In the genomic region with DNA sequence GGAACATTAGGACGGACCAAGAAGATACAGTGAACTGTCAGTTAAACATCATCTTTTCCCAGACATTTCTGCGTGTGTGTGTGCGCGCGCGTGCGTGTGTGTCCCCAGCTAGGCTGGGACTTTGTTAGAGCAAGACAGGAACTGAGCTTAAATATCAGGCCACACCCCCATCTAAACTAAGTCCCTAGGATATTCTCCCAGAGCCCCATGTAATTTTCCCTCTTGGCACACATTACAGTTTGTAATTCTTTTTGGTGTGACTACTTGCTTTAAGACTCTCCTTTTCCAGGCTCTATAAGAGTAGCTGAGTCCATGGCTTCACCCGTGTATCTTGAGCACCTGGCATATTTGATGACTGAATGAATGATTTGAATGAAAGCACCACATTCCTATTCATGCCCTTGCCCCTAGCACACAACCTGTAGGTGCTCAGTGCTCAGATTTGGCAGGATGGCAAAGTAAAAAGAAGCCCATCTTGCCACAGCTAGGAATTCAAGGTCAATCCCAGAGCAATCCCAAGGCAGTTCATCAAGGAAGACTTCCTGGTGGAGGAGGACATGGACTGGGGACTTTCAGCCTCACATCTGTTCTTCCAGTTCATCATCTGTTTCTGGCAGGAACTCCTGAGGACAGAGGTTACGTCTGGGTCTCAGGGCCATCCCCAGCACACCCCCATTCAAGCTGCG, we compare ENCODE assay signal across 10 cellular contexts.
DNase-seq lines count a peak whose midpoint lies in the region; ATAC-seq and TF ChIP-seq lines count a peak whose summit lies in the region.
"Had no signal": no experiment of that assay in that cellular context is flagged by ENCODE, and none has a peak within 500 bp of the region (broad histone marks: within the 10 kb centered on the region; RNA-seq: fewer than 3 reads in every experiment).

No MANE protein-coding gene starts in this region.

- CTCF ChIA-PET in HEK293 (lab: Yijun Ruan, JAX) = interaction anchor here (0.7 to 3.1 kb wide), 11 partner anchors 10 to 393 kb away, joined by 3 to 24 read pairs (median 4); partner anchors contain the start of gene VEGFA
- CTCF ChIA-PET in activated CD4-positive, alpha-beta memory T cell treated with anti-CD3 and anti-CD28 coated beads for 36 hours (lab: Charles Lee) = interaction anchor here (1.3 kb wide), 1 partner anchor 21 kb away, joined by 3 read pairs; no protein-coding TSS in a partner anchor

- no peak for DNase-seq in left lung
- no peak for DNase-seq in stomach
- no peak for DNase-seq in NCI-H2081 treated with DMSO at 0.1 percent for 48 hours (lab: John Stamatoyannopoulos, UW)
- no peak for DNase-seq in NCI-H345 treated with DMSO at 0.1 percent for 48 hours (lab: John Stamatoyannopoulos, UW; ENCODE audit: unreplicated experiment)
- no peak for DNase-seq in activated CD4-positive, alpha-beta memory T cell treated with anti-CD3 and anti-CD28 coated beads for 36 hours
- DNase-seq: GOT3, NCI-H1436 treated with DMSO at 0.1 percent for 48 hours had no signal

- H3K9me3 Mint-ChIP-seq in brain = peaks cover 0 to 10% (median 4%) of the 10 kb centered on the region in 5 experiments
- peaks cover 9% of the 10 kb centered on the region for H3K9me3 Mint-ChIP-seq in activated CD4-positive, alpha-beta memory T cell treated with anti-CD3 and anti-CD28 coated beads for 36 hours

- intact Hi-C loops in left lung (cut with DNase I) (no loop called here), stomach (cut with DNase I; ENCODE audit: low total_unique reads) (no loop called here)
- intact Hi-C loops in activated CD4-positive, alpha-beta memory T cell treated with anti-CD3 and anti-CD28 coated beads for 36 hours (cut with micrococcal nuclease) = no loop called here

- H3K9me3 ChIP-seq in HEK293 (ENCODE audit: control insufficient read depth, insufficient read depth, low read depth, low read length) (no peaks in the 10 kb centered on the region), left lung (no peaks in the 10 kb centered on the region), stomach (no peaks in the 10 kb centered on the region)

- TF ChIP-seq CTCF in HEK293 (tag by site-specific recombination; IDR thresholded peaks at IDR 0.05) (no peak), brain (conservative IDR thresholded peaks at IDR 0.05) (no peak), left lung (IDR thresholded peaks at IDR 0.05) (no peak), stomach (IDR thresholded peaks at IDR 0.05) (no peak)

- no peak overlapping the region for H3K4me3 ChIP-seq in HEK293 (ENCODE audit: low read depth, low read length)
- H3K4me3 ChIP-seq in left lung = no peak overlapping the region
- no peak overlapping the region for H3K4me3 ChIP-seq in stomach

- H3K4me1 ChIP-seq in HEK293 (ENCODE audit: control insufficient read depth, insufficient read depth, low read length) (no peaks in the 10 kb centered on the region), left lung (peaks cover 27 to 57% of the 10 kb centered on the region in 2 donors), stomach (peaks cover 23 to 56% (median 28%) of the 10 kb centered on the region in 4 donors)

- H3K36me3 ChIP-seq in HEK293 (ENCODE audit: control insufficient read depth in 2 of 2, insufficient read depth in 1 of 2, low read length in 2 of 2) = no peaks in the 10 kb centered on the region
- H3K36me3 ChIP-seq in left lung = no peaks in the 10 kb centered on the region
- no peaks in the 10 kb centered on the region for H3K36me3 ChIP-seq in stomach

- H3K27ac ChIP-seq in HEK293 (ENCODE audit: extremely low read depth, low read depth, low read length) = no peak overlapping the region
- peak overlapping the region; percentile 88 to 93 for H3K27ac ChIP-seq in left lung
- H3K27ac ChIP-seq in stomach = peak overlapping the region; percentile 47 to 83 (median 78)

- no peak for TF ChIP-seq POLR2A in stomach (IDR thresholded peaks at IDR 0.05)

- H3K27me3 ChIP-seq in left lung = no peaks in the 10 kb centered on the region
- H3K27me3 ChIP-seq in stomach = no peaks in the 10 kb centered on the region

- WGBS in stomach, 5 donors = 65 to 77% (median 73%) methylated on average over 10 of the region's 10 CpGs

- peak overlapping the region in 3 of 5 experiments; percentile 21 to 47 (median 23) for H3K4me3 Mint-ChIP-seq in brain
- no peak overlapping the region for H3K4me3 Mint-ChIP-seq in activated CD4-positive, alpha-beta memory T cell treated with anti-CD3 and anti-CD28 coated beads for 36 hours

- H3K27ac Mint-ChIP-seq in brain = peak overlapping the region; percentile 82 to 100 (median 96)
- no peak overlapping the region for H3K27ac Mint-ChIP-seq in activated CD4-positive, alpha-beta memory T cell treated with anti-CD3 and anti-CD28 coated beads for 36 hours

- peaks cover 5% of the 10 kb centered on the region for H3K27me3 Mint-ChIP-seq in brain
- H3K27me3 Mint-ChIP-seq in activated CD4-positive, alpha-beta memory T cell treated with anti-CD3 and anti-CD28 coated beads for 36 hours = peaks cover 4% of the 10 kb centered on the region

- TF ChIP-seq EP300 in stomach (IDR thresholded peaks at IDR 0.05) = no peak

- peaks cover 5% of the 10 kb centered on the region for H3K36me3 Mint-ChIP-seq in brain
- no peaks in the 10 kb centered on the region for H3K36me3 Mint-ChIP-seq in activated CD4-positive, alpha-beta memory T cell treated with anti-CD3 and anti-CD28 coated beads for 36 hours

- peaks cover 69% of the 10 kb centered on the region for H3K4me1 Mint-ChIP-seq in brain
- peaks cover 5% of the 10 kb centered on the region for H3K4me1 Mint-ChIP-seq in activated CD4-positive, alpha-beta memory T cell treated with anti-CD3 and anti-CD28 coated beads for 36 hours (ENCODE audit: low read depth)

- POLR2A ChIA-PET in HEK293 (lab: Yijun Ruan, JAX) = interaction anchor here (0.8 to 2.8 kb wide), 4 partner anchors 15 to 288 kb away, joined by 4 to 12 read pairs (median 8); partner anchors contain the start of gene VEGFA
- POLR2A ChIA-PET in activated CD4-positive, alpha-beta memory T cell treated with anti-CD3 and anti-CD28 coated beads for 36 hours (lab: Charles Lee) = interaction anchor here (0.6 kb wide), 1 partner anchor 99 kb away, joined by 3 read pairs; no protein-coding TSS in a partner anchor

- no peak for ATAC-seq in left lung
- no peak for ATAC-seq in GM19463 (IDR thresholded peaks at IDR 0.05; ENCODE audit: unreplicated experiment)

TF ChIP-seq in HEK293, 187 proteins besides CTCF, POLR2A, EP300 and RAD21 (continues in another document):
- no peak for TF ChIP-seq ZNF146 (tag by site-specific recombination; IDR thresholded peaks at IDR 0.05)
- no peak for TF ChIP-seq KLF16 (tag by site-specific recombination; IDR thresholded peaks at IDR 0.05)
- TF ChIP-seq, protein P1, sequence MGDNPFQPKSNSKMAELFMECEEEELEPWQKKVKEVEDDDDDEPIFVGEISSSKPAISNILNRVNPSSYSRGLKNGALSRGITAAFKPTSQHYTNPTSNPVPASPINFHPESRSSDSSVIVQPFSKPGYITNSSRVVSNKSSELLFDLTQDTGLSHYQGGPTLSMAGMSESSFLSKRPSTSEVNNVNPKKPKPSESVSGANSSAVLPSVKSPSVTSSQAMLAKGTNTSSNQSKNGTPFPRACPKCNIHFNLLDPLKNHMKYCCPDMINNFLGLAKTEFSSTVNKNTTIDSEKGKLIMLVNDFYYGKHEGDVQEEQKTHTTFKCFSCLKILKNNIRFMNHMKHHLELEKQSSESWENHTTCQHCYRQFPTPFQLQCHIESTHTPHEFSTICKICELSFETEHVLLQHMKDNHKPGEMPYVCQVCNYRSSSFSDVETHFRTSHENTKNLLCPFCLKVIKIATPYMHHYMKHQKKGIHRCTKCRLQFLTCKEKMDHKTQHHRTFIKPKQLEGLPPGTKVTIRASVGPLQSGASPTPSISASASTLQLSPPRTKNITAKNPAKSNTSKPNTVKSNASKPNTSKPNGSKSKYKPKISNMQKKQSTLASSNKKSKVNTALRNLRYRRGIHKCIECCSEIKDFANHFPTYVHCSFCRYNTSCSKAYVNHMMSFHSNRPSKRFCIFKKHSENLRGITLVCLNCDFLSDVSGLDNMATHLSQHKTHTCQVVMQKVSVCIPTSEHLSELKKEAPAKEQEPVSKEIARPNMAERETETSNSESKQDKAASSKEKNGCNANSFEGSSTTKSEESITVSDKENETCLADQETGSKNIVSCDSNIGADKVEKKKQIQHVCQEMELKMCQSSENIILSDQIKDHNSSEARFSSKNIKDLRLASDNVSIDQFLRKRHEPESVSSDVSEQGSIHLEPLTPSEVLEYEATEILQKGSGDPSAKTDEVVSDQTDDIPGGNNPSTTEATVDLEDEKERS (tag by site-specific recombination; IDR thresholded peaks at IDR 0.05) = no peak
- no peak for TF ChIP-seq TCF7L2 (IDR thresholded peaks at IDR 0.05; ENCODE audit: borderline replicate concordance, low read depth, low read length)
- TF ChIP-seq ZNF24 (tag by site-specific recombination; IDR thresholded peaks at IDR 0.05) = 0 out of 2 replicates have a peak, but pooled peaks have one; percentile 20
- TF ChIP-seq ZNF837 (tag by site-specific recombination; IDR thresholded peaks at IDR 0.05) = no peak
- TF ChIP-seq ZBTB21 (tag by site-specific recombination; IDR thresholded peaks at IDR 0.05) = no peak
- peak; percentile 4 for TF ChIP-seq ZBTB26 (tag by site-specific recombination; optimal IDR thresholded peaks at IDR 0.05)
- TF ChIP-seq, protein P2, sequence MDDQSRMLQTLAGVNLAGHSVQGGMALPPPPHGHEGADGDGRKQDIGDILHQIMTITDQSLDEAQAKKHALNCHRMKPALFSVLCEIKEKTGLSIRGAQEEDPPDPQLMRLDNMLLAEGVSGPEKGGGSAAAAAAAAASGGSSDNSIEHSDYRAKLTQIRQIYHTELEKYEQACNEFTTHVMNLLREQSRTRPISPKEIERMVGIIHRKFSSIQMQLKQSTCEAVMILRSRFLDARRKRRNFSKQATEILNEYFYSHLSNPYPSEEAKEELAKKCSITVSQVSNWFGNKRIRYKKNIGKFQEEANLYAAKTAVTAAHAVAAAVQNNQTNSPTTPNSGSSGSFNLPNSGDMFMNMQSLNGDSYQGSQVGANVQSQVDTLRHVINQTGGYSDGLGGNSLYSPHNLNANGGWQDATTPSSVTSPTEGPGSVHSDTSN (CRISPR knock-in tag; IDR thresholded peaks at IDR 0.05) = no peak
- no peak for TF ChIP-seq ZNF221 (tag by site-specific recombination; IDR thresholded peaks at IDR 0.05; ENCODE audit: borderline replicate concordance)
- TF ChIP-seq ZNF473 (tag by site-specific recombination; IDR thresholded peaks at IDR 0.05) = no peak
